Comparison of ENCODE assay signal across 15 cellular contexts in genomic region chr11:47241740-47242400, GRCh38. TPM values are rescaled to one million over a fixed set of nuclear protein-coding genes. Genes with fewer than 3 reads are reported as not detected.
DNase-seq lines count a peak whose midpoint lies in the region; ATAC-seq and TF ChIP-seq lines count a peak whose summit lies in the region.
"Had no signal": no experiment of that assay in that cellular context is flagged by ENCODE, and none has a peak within 500 bp of the region (broad histone marks: within the 10 kb centered on the region; RNA-seq: fewer than 3 reads in every experiment).

No MANE protein-coding gene starts in this region.

- peak overlapping the region; percentile 23 for H3K27ac Mint-ChIP-seq in stimulated activated naive CD8-positive, alpha-beta T cell treated with anti-CD3 and anti-CD28 coated beads, Interleukin-15, Interleukin-2, amounts not matched to agents 100 ng/mL and 50 ng/mL, for 24 hours
- H3K27ac Mint-ChIP-seq: B cell had no signal

- DNase-seq in activated T-cell treated with anti-CD3 and anti-CD28 coated beads, Interleukin-2, amount 50 U/mL, for 4 hours, result no peak
- no peak for DNase-seq in activated T-cell treated with anti-CD3 and anti-CD28 coated beads, Interleukin-2, amount 50 U/mL, for 48 hours
- DNase-seq in epithelial cell of prostate (ENCODE audit: low read depth, low spot score) (peak; percentile 22), NCI-H2227 (lab: John Stamatoyannopoulos, UW; ENCODE audit: unreplicated experiment) (no peak), NCI-H2029 treated with DMSO at 0.1 percent for 48 hours (lab: John Stamatoyannopoulos, UW) (no peak)
- DNase-seq: activated CD8-positive, alpha-beta memory T cell treated with anti-CD3 and anti-CD28 coated beads for 24 hours; NCI-H446 treated with DMSO at 0.1 percent for 48 hours; SHP77; stimulated activated naive CD4-positive, alpha-beta T cell had no signal

- peaks cover 40% of the 10 kb centered on the region for H3K36me3 Mint-ChIP-seq in activated T-cell treated with anti-CD3 and anti-CD28 coated beads, Interleukin-2, amount 50 U/mL, for 4 hours (ENCODE audit: insufficient read depth)
- peaks cover 55% of the 10 kb centered on the region for H3K36me3 Mint-ChIP-seq in stimulated activated naive CD8-positive, alpha-beta T cell treated with anti-CD3 and anti-CD28 coated beads, Interleukin-15, Interleukin-2, amounts not matched to agents 100 ng/mL and 50 ng/mL, for 24 hours (ENCODE audit: low read depth)

- peak overlapping the region; percentile 25 for H3K27ac ChIP-seq in epithelial cell of prostate
- H3K27ac ChIP-seq: neutrophil had no signal

- peaks cover under 1% of the 10 kb centered on the region for H3K4me1 Mint-ChIP-seq in activated T-cell treated with anti-CD3 and anti-CD28 coated beads, Interleukin-2, amount 50 U/mL, for 4 hours (ENCODE audit: low read depth)
- peaks cover 11% of the 10 kb centered on the region for H3K4me1 Mint-ChIP-seq in stimulated activated naive CD8-positive, alpha-beta T cell treated with anti-CD3 and anti-CD28 coated beads, Interleukin-15, Interleukin-2, amounts not matched to agents 100 ng/mL and 50 ng/mL, for 24 hours (ENCODE audit: low read depth)

- no peaks in the 10 kb centered on the region for H3K27me3 Mint-ChIP-seq in activated T-cell treated with anti-CD3 and anti-CD28 coated beads, Interleukin-2, amount 50 U/mL, for 4 hours (ENCODE audit: low read depth)
- H3K27me3 Mint-ChIP-seq in stimulated activated naive CD8-positive, alpha-beta T cell treated with anti-CD3 and anti-CD28 coated beads, Interleukin-15, Interleukin-2, amounts not matched to agents 100 ng/mL and 50 ng/mL, for 24 hours, result no peaks in the 10 kb centered on the region
- H3K27me3 Mint-ChIP-seq: B cell had no signal

- ATAC-seq in activated T-cell treated with anti-CD3 and anti-CD28 coated beads, Interleukin-2, amount 50 U/mL, for 4 hours, result peak; percentile 10 to 29
- ATAC-seq in SK-N-SH treated with all-trans-retinoic acid at 6 μM for 48 hours (peak; percentile 15), GM18867 (IDR thresholded peaks at IDR 0.05; ENCODE audit: unreplicated experiment) (no peak)
- ATAC-seq: HCT116 had no signal

- no peak overlapping the region for H3K4me3 Mint-ChIP-seq in activated T-cell treated with anti-CD3 and anti-CD28 coated beads, Interleukin-2, amount 50 U/mL, for 4 hours
- no peak overlapping the region for H3K4me3 Mint-ChIP-seq in stimulated activated naive CD8-positive, alpha-beta T cell treated with anti-CD3 and anti-CD28 coated beads, Interleukin-15, Interleukin-2, amounts not matched to agents 100 ng/mL and 50 ng/mL, for 24 hours
- H3K4me3 Mint-ChIP-seq: B cell had no signal

- H3K9me3 Mint-ChIP-seq in activated T-cell treated with anti-CD3 and anti-CD28 coated beads, Interleukin-2, amount 50 U/mL, for 4 hours, result no peaks in the 10 kb centered on the region
- no peaks in the 10 kb centered on the region for H3K9me3 Mint-ChIP-seq in stimulated activated naive CD8-positive, alpha-beta T cell treated with anti-CD3 and anti-CD28 coated beads, Interleukin-15, Interleukin-2, amounts not matched to agents 100 ng/mL and 50 ng/mL, for 24 hours

TF ChIP-seq in SK-N-SH treated with all-trans-retinoic acid at 6 μM for 48 hours, 23 proteins besides CTCF, POLR2A, EP300 and RAD21:
- TF ChIP-seq, protein P1, sequence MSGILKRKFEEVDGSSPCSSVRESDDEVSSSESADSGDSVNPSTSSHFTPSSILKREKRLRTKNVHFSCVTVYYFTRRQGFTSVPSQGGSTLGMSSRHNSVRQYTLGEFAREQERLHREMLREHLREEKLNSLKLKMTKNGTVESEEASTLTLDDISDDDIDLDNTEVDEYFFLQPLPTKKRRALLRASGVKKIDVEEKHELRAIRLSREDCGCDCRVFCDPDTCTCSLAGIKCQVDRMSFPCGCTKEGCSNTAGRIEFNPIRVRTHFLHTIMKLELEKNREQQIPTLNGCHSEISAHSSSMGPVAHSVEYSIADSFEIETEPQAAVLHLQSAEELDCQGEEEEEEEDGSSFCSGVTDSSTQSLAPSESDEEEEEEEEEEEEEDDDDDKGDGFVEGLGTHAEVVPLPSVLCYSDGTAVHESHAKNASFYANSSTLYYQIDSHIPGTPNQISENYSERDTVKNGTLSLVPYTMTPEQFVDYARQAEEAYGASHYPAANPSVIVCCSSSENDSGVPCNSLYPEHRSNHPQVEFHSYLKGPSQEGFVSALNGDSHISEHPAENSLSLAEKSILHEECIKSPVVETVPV (CRISPR knock-in tag; IDR thresholded peaks at IDR 0.05), result no peak
- TF ChIP-seq TOX (CRISPR knock-in tag; IDR thresholded peaks at IDR 0.05; ENCODE audit: borderline replicate concordance) (no peak), ZC3H10 (CRISPR knock-in tag; IDR thresholded peaks at IDR 0.05) (no peak), GLIS3 (CRISPR knock-in tag; IDR thresholded peaks at IDR 0.05) (no peak), ZNF8 (CRISPR knock-in tag; IDR thresholded peaks at IDR 0.05) (no peak), CSDC2 (CRISPR knock-in tag; IDR thresholded peaks at IDR 0.05) (no peak), OSR1 (CRISPR knock-in tag; IDR thresholded peaks at IDR 0.05) (no peak), ZFP30 (CRISPR knock-in tag; IDR thresholded peaks at IDR 0.05) (no peak), PPARA (CRISPR knock-in tag; IDR thresholded peaks at IDR 0.05; ENCODE audit: borderline replicate concordance) (no peak), SNAI2 (CRISPR knock-in tag; IDR thresholded peaks at IDR 0.05) (no peak), BACH2 (CRISPR knock-in tag; IDR thresholded peaks at IDR 0.05; ENCODE audit: borderline replicate concordance) (no peak), ZNF70 (CRISPR knock-in tag; IDR thresholded peaks at IDR 0.05) (no peak), ZFP3 (CRISPR knock-in tag; IDR thresholded peaks at IDR 0.05) (no peak)

RNA-seq across cellular contexts. Expression of gene ACP2, which starts 6.7 kb away (rescaled TPM):
- total RNA-seq in activated T-cell treated with anti-CD3 and anti-CD28 coated beads, Interleukin-2, amount 50 U/mL, for 4 hours, result 10 to 100 TPM; 23.5 to 29.3 (median 28.7) TPM

RNA-seq across cellular contexts. Expression of gene NR1H3, which starts 15.9 kb away (rescaled TPM):
- total RNA-seq in activated T-cell treated with anti-CD3 and anti-CD28 coated beads, Interleukin-2, amount 50 U/mL, for 4 hours, result 10 to 100 TPM in 2 of 3 donors, 1 to 10 TPM in 1; 8.5 to 10.3 (median 10.0) TPM

RNA-seq across cellular contexts. Expression of gene DDB2, which starts 27.1 kb away (rescaled TPM):
- total RNA-seq in activated T-cell treated with anti-CD3 and anti-CD28 coated beads, Interleukin-2, amount 50 U/mL, for 4 hours, result 10 to 100 TPM; 76.4 to 95.0 (median 90.2) TPM

RNA-seq across cellular contexts. Expression of gene MADD, which starts 28.1 kb away (rescaled TPM):
- 10 to 100 TPM; 51.2 to 55.6 (median 54.5) TPM for total RNA-seq in activated T-cell treated with anti-CD3 and anti-CD28 coated beads, Interleukin-2, amount 50 U/mL, for 4 hours

RNA-seq across cellular contexts. Expression of gene PACSIN3, which starts 55.6 kb away (rescaled TPM):
- total RNA-seq in activated T-cell treated with anti-CD3 and anti-CD28 coated beads, Interleukin-2, amount 50 U/mL, for 4 hours, result 10 to 100 TPM in 1 of 3 donors, 1 to 10 TPM in 2; 5.3 to 15.2 (median 5.8) TPM
